In genomic region chr3:192892981-192893827, GRCh38 we compare ENCODE assay signal across 8 cellular contexts. TPM values are rescaled to one million over a fixed set of nuclear protein-coding genes. Genes with fewer than 3 reads are reported as not detected.
A peak's percentile ranks its signal among the peaks of the same experiment; 100 is the strongest.
DNase-seq lines count a peak whose midpoint lies in the region; ATAC-seq and TF ChIP-seq lines count a peak whose summit lies in the region.

No MANE protein-coding gene starts in this region.

- H3K27ac Mint-ChIP-seq in activated CD8-positive, alpha-beta T cell treated with anti-CD3 and anti-CD28 coated beads, Interleukin-2, amount 10 ng/mL, durations not matched to agents 7 days and 5 days = peak overlapping the region; percentile 90

- peaks cover 47% of the 10 kb centered on the region for H3K4me1 ChIP-seq in MM.1S (ENCODE audit: low read length)

- no peaks in the 10 kb centered on the region for H3K9me3 ChIP-seq in MM.1S (replicated peaks; ENCODE audit: insufficient read depth, low read length)

- peak; percentile 92 for ATAC-seq in GM18508 (IDR thresholded peaks at IDR 0.05; ENCODE audit: insufficient read depth, unreplicated experiment)
- ATAC-seq in activated CD8-positive, alpha-beta T cell treated with anti-CD3 and anti-CD28 coated beads, Interleukin-2, amount 10 ng/mL, durations not matched to agents 7 days and 5 days = peak; percentile 96
- ATAC-seq in sciatic nerve = peak; percentile 84

- H3K9me3 Mint-ChIP-seq in activated CD8-positive, alpha-beta T cell treated with anti-CD3 and anti-CD28 coated beads, Interleukin-2, amount 10 ng/mL, durations not matched to agents 7 days and 5 days (ENCODE audit: insufficient read depth) = no peaks in the 10 kb centered on the region

- H3K9ac ChIP-seq in MM.1S (ENCODE audit: low read length) = no peak overlapping the region

- peaks cover 33% of the 10 kb centered on the region for H3K79me2 ChIP-seq in MM.1S (ENCODE audit: low read length)

- H2AFZ ChIP-seq in MM.1S (ENCODE audit: low read length) = no peak overlapping the region

- CTCF ChIA-PET in activated CD8-positive, alpha-beta T cell treated with anti-CD3 and anti-CD28 coated beads, Interleukin-2, amount 10 ng/mL, durations not matched to agents 7 days and 5 days (lab: Charles Lee) = interaction anchor here (0.6 to 2.6 kb wide), 4 partner anchors 20 to 908 kb away, joined by 3 to 9 read pairs (median 6); partner anchors contain the start of gene MB21D2

- peaks cover 91% of the 10 kb centered on the region for H3K4me1 Mint-ChIP-seq in activated CD8-positive, alpha-beta T cell treated with anti-CD3 and anti-CD28 coated beads, Interleukin-2, amount 10 ng/mL, durations not matched to agents 7 days and 5 days (ENCODE audit: low read depth)

- H3K4me3 ChIP-seq in HFF-Myc (replicated peaks; ENCODE audit: low read depth, low read length) = peak overlapping the region; percentile 11; the same call in 1 of the 2 replicates
- H3K4me3 ChIP-seq in MM.1S (ENCODE audit: low read length) = peak overlapping the region; percentile 14; the same call in 1 of the 2 replicates
- peak overlapping the region; percentile 19 for H3K4me3 ChIP-seq in fibroblast of villous mesenchyme (ENCODE audit: low read depth, low read length)

- H3K4me2 ChIP-seq in MM.1S (ENCODE audit: low read depth, low read length) = peak overlapping the region; percentile 37

- no peaks in the 10 kb centered on the region for H3K9me2 ChIP-seq in MM.1S (replicated peaks; ENCODE audit: insufficient read depth, low read length)

- H3K27me3 Mint-ChIP-seq in activated CD8-positive, alpha-beta T cell treated with anti-CD3 and anti-CD28 coated beads, Interleukin-2, amount 10 ng/mL, durations not matched to agents 7 days and 5 days (ENCODE audit: low read depth) = peaks cover 10% of the 10 kb centered on the region

- no peaks in the 10 kb centered on the region for H4K20me1 ChIP-seq in MM.1S (ENCODE audit: insufficient read depth, low read length)

- intact Hi-C loops in sciatic nerve (cut with DNase I) = no loop called here

- no peak for TF ChIP-seq CTCF in HFF-Myc (IDR thresholded peaks at IDR 0.05; ENCODE audit: low read depth, low read length, missing control alignments)
- TF ChIP-seq CTCF in MM.1S (IDR thresholded peaks at IDR 0.05; ENCODE audit: low read length) = no peak
- TF ChIP-seq CTCF in fibroblast of villous mesenchyme (IDR thresholded peaks at IDR 0.05; ENCODE audit: insufficient read depth, low read depth, low read length) = no peak

- peaks cover 18% of the 10 kb centered on the region for H3F3A ChIP-seq in MM.1S (ENCODE audit: insufficient read depth, low read length)

- peak overlapping the region; percentile 37; the same call in 1 of the 2 replicates for H3K27ac ChIP-seq in MM.1S (ENCODE audit: low read length)

- DNase-seq in HFF-Myc (ENCODE audit: extremely low read depth, low read depth) (no peak), MM.1S (peak; percentile 98), fibroblast of villous mesenchyme (ENCODE audit: low read depth) (peak; percentile 93), sciatic nerve (ENCODE audit: low spot score) (peak; percentile 63), NCI-H187 treated with DMSO at 0.1 percent for 48 hours (lab: John Stamatoyannopoulos, UW) (no peak), erythroblast (lab: John Stamatoyannopoulos, UW) (no peak)
- DNase-seq in activated CD8-positive, alpha-beta T cell treated with anti-CD3 and anti-CD28 coated beads, Interleukin-2, amount 10 ng/mL, durations not matched to agents 7 days and 5 days = peak; percentile 85

- no peak for TF ChIP-seq POLR2A in erythroblast (IDR thresholded peaks at IDR 0.05; ENCODE audit: low read length)

- POLR2A ChIA-PET in activated CD8-positive, alpha-beta T cell treated with anti-CD3 and anti-CD28 coated beads, Interleukin-2, amount 10 ng/mL, durations not matched to agents 7 days and 5 days (lab: Charles Lee) = interaction anchor here (0.6 to 2.0 kb wide), 2 partner anchors 31 to 73 kb away, joined by 3 to 4 read pairs; no protein-coding TSS in a partner anchor

- H3K4me3 Mint-ChIP-seq in activated CD8-positive, alpha-beta T cell treated with anti-CD3 and anti-CD28 coated beads, Interleukin-2, amount 10 ng/mL, durations not matched to agents 7 days and 5 days = peak overlapping the region; percentile 6

- H3K36me3 ChIP-seq in MM.1S (replicated peaks; ENCODE audit: insufficient read depth, low read length) = no peaks in the 10 kb centered on the region

- H3K27me3 ChIP-seq in MM.1S (replicated peaks; ENCODE audit: insufficient read depth, low read length) = no peaks in the 10 kb centered on the region

- H3K36me3 Mint-ChIP-seq in activated CD8-positive, alpha-beta T cell treated with anti-CD3 and anti-CD28 coated beads, Interleukin-2, amount 10 ng/mL, durations not matched to agents 7 days and 5 days (ENCODE audit: low read depth) = peaks cover 17% of the 10 kb centered on the region

RNA-seq across cellular contexts. Expression of gene MB21D2, which starts 24.5 kb away (rescaled TPM):
- total RNA-seq in activated CD8-positive, alpha-beta T cell treated with anti-CD3 and anti-CD28 coated beads, Interleukin-2, amount 10 ng/mL, durations not matched to agents 7 days and 5 days = 1 to 10 TPM; 6.5 to 7.2 TPM
- total RNA-seq in fibroblast of villous mesenchyme (21.6 and 25.0 TPM in 2 replicates), sciatic nerve (7.8 TPM)

Comparison
In these comparisons a context has a peak if more than half of its experiments do, and no peak if none do; other contexts are left out.
1. DNase-seq: peak in MM.1S (single experiment), activated CD8-positive, alpha-beta T cell treated with anti-CD3 and anti-CD28 coated beads, Interleukin-2, amount 10 ng/mL, durations not matched to agents 7 days and 5 days (single experiment), fibroblast of villous mesenchyme (single experiment) and sciatic nerve (single experiment); none in HFF-Myc (single experiment), NCI-H187 treated with DMSO at 0.1 percent for 48 hours (single experiment) and erythroblast (0 of 2).
2. Peak in every context shown above with its lines, with median percentiles within 50 percentile points of each other: ATAC-seq and H3K4me3 ChIP-seq.